Comparison of ENCODE assay signal across 8 cellular contexts in the genomic region with DNA sequence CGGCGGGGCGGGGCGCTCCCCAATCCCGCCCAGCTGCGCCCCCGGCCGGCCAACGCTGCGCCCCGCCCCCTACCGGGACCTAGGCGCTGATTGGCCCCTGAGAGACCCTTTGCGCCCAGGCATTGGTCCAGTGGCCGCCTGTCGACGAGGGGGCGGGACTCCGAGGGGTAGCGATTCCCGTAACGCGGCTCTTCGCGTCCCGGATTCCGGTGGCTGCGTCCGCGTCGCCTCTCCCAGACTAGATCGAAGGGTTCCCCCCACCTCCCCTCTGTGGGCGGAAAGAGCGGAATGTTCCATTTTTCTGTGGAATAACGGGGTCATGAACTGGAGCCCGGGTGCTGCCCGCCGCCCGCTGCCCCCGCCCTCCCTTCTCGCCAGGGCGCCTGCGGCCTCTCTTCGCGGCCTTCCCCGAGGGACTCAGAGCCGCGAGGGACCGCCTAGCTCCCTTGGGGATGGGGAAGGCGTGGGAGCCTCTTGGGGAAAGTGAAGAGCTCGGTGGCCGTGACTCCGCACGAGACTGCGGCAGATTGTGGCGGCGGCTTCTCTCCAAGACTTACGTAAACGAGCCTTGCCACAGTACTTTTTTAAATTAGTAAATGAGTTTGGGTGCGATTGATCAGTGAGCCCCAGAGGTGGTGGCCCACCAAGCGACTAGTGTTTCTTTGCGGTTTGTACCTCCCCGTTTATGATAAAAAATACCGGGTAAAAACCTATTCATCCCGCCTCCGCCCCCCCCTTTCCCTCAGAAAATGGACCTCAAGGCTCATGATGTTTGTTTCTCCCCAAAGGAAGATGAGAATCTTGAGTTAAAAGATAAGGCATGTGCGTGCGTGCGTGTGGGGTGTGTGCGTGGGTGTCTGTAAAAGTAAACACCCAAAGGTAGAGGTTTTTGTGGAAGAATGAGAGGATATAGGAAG. TPM values are rescaled to one million over a fixed set of nuclear protein-coding genes. Genes with fewer than 3 reads are reported as not detected.
DNase-seq lines count a peak whose midpoint lies in the region; ATAC-seq and TF ChIP-seq lines count a peak whose summit lies in the region.

No MANE protein-coding gene starts in this region.

- peaks cover 28% of the 10 kb centered on the region for H4K20me1 ChIP-seq in BLaER1

- peaks cover 21% of the 10 kb centered on the region for H3K36me3 Mint-ChIP-seq in activated CD4-positive, alpha-beta T cell treated with anti-CD3 and anti-CD28 coated beads, Interleukin-2, amount 10 ng/mL, durations not matched to agents 24 days and 14 days (ENCODE audit: low read depth)

- H3K9me3 ChIP-seq in BLaER1, result no peaks in the 10 kb centered on the region

- H3K4me3 ChIP-seq in BLaER1 (peak overlapping the region; percentile 87), coronary artery (peak overlapping the region; percentile 94)

- H3K27me3 Mint-ChIP-seq in activated CD4-positive, alpha-beta T cell treated with anti-CD3 and anti-CD28 coated beads, Interleukin-2, amount 10 ng/mL, durations not matched to agents 24 days and 14 days, result no peaks in the 10 kb centered on the region

- H3K9me3 Mint-ChIP-seq in activated CD4-positive, alpha-beta T cell treated with anti-CD3 and anti-CD28 coated beads, Interleukin-2, amount 10 ng/mL, durations not matched to agents 24 days and 14 days, result no peaks in the 10 kb centered on the region

- H3K27ac Mint-ChIP-seq in activated CD4-positive, alpha-beta T cell treated with anti-CD3 and anti-CD28 coated beads, Interleukin-2, amount 10 ng/mL, durations not matched to agents 24 days and 14 days, result peak overlapping the region; percentile 94

- peak overlapping the region; percentile 75 for H3K4me2 ChIP-seq in BLaER1

- no peak for TF ChIP-seq CTCF in coronary artery (IDR thresholded peaks at IDR 0.05)

- intact Hi-C loops in activated CD4-positive, alpha-beta T cell treated with anti-CD3 and anti-CD28 coated beads, Interleukin-2, amount 10 ng/mL, durations not matched to agents 24 days and 14 days (cut with micrococcal nuclease), result loop anchor here (1.0 to 10.0 kb wide), 10 partner anchors 17 to 1180 kb away; a partner anchor contains a TSS

- peak overlapping the region; percentile 87 for H3K9ac ChIP-seq in BLaER1

- H3K4me1 ChIP-seq in BLaER1, result peaks cover 35% of the 10 kb centered on the region

- H3K4me1 Mint-ChIP-seq in activated CD4-positive, alpha-beta T cell treated with anti-CD3 and anti-CD28 coated beads, Interleukin-2, amount 10 ng/mL, durations not matched to agents 24 days and 14 days, result peaks cover 47% of the 10 kb centered on the region

- no peaks in the 10 kb centered on the region for H3K27me3 ChIP-seq in BLaER1

- ATAC-seq in GM19328 (IDR thresholded peaks at IDR 0.05; ENCODE audit: unreplicated experiment), result peak; percentile 98
- ATAC-seq in HG03469 (IDR thresholded peaks at IDR 0.05; ENCODE audit: unreplicated experiment), result peak; percentile 93

- H3K36me3 ChIP-seq in BLaER1, result peaks cover 4% of the 10 kb centered on the region; the same call in 1 of the 2 replicates

- peak overlapping the region; percentile 93 for H3K4me3 Mint-ChIP-seq in activated CD4-positive, alpha-beta T cell treated with anti-CD3 and anti-CD28 coated beads, Interleukin-2, amount 10 ng/mL, durations not matched to agents 24 days and 14 days

- DNase-seq in NCI-H524 treated with DMSO at 0.1 percent for 48 hours (lab: John Stamatoyannopoulos, UW) (peak; percentile 68), coronary artery (ENCODE audit: low spot score) (peak; percentile 98), left kidney (ENCODE audit: low read depth, low spot score) (peak; percentile 99)
- DNase-seq in activated CD4-positive, alpha-beta T cell treated with anti-CD3 and anti-CD28 coated beads, Interleukin-2, amount 10 ng/mL, durations not matched to agents 24 days and 14 days, result peak; percentile 99
- DNase-seq in stimulated activated CD4-positive, alpha-beta T cell treated with anti-CD3 and anti-CD28 coated beads, Interleukin-2, amount 100 ng/mL, for 24 hours, result peak; percentile 97 to 99

- peak overlapping the region; percentile 80 for H3K27ac ChIP-seq in BLaER1
- H3K27ac ChIP-seq in coronary artery, result peak overlapping the region; percentile 94 to 100

RNA-seq across cellular contexts. Expression of a gene that starts 0.5 kb away (rescaled TPM):
- 65.1 and 68.2 TPM in 2 replicates for total RNA-seq in activated CD4-positive, alpha-beta T cell treated with anti-CD3 and anti-CD28 coated beads, Interleukin-2, amount 10 ng/mL, durations not matched to agents 24 days and 14 days

Comparison
In these comparisons a context has a peak if more than half of its experiments do, and no peak if none do; other contexts are left out.
1. Peak in every context shown above with its lines: DNase-seq, ATAC-seq, H3K4me3 ChIP-seq and H3K27ac ChIP-seq.